Comparison of ENCODE assay signal across 8 cellular contexts in genomic region chr22:39502109-39502788, GRCh38. TPM values are rescaled to one million over a fixed set of nuclear protein-coding genes. Genes with fewer than 3 reads are reported as not detected.
DNase-seq lines count a peak whose midpoint lies in the region; ATAC-seq, FAIRE-seq and TF ChIP-seq lines count a peak whose summit lies in the region.

TSS of gene MIEF1 (plus strand) at chr22:39502290. CDS start at chr22:39511295, 9,005 bp downstream.

- peaks cover 8% of the 10 kb centered on the region for H3K36me3 Mint-ChIP-seq in T-helper 17 cell (ENCODE audit: low read depth)

- peak within 1 kb of the TSS; percentile 94 for H3K27ac Mint-ChIP-seq in T-helper 17 cell

- FAIRE-seq in GM12891 (lab: Jason Lieb, UNC), result peak; percentile 99

- H3K4me3 ChIP-seq in left ventricle myocardium inferior, result peak within 1 kb of the TSS; percentile 97
- H3K4me3 ChIP-seq in psoas muscle, result peak within 1 kb of the TSS; percentile 87
- peak within 1 kb of the TSS; percentile 91 for H3K4me3 ChIP-seq in urinary bladder (ENCODE audit: low read depth, low read length)

- H3K27ac ChIP-seq in left ventricle myocardium inferior (replicated peaks) (peak within 1 kb of the TSS; percentile 94), psoas muscle (peak within 1 kb of the TSS; percentile 91), urinary bladder (ENCODE audit: low read depth) (peak within 1 kb of the TSS; percentile 84)

- H3K36me3 ChIP-seq in left ventricle myocardium inferior (peaks cover 32% of the 10 kb centered on the region), psoas muscle (ENCODE audit: insufficient read depth in 1 of 2, low read depth in 1 of 2) (peaks cover 6 to 37% of the 10 kb centered on the region in 2 donors), urinary bladder (ENCODE audit: insufficient read depth) (no peaks in the 10 kb centered on the region)

- H3K27me3 Mint-ChIP-seq in T-helper 17 cell, result no peaks in the 10 kb centered on the region

- peak; percentile 99 for DNase-seq in GM12891 (ENCODE audit: insufficient read length, low spot score)
- peak; percentile 96 for DNase-seq in NCI-H146 (lab: John Stamatoyannopoulos, UW)
- DNase-seq in T-helper 17 cell, result peak; percentile 74 to 80 (median 78)
- peak; percentile 55 to 99 (median 94) for DNase-seq in amygdala (lab: John Stamatoyannopoulos, UW)
- DNase-seq in left ventricle myocardium inferior, result peak; percentile 99
- DNase-seq in psoas muscle, result peak; percentile 98 to 99

- intact Hi-C loops in left ventricle myocardium inferior (cut with micrococcal nuclease), result no loop called here
- intact Hi-C loops in psoas muscle (cut with DNase I), result loop anchor here in 1 of 2 donors (2.0 kb wide), 2 partner anchors 17 to 27 kb away; no protein-coding TSS in a partner anchor

- H3K4me1 ChIP-seq in left ventricle myocardium inferior, result peaks cover 92% of the 10 kb centered on the region
- H3K4me1 ChIP-seq in psoas muscle, result peaks cover 19% of the 10 kb centered on the region
- peaks cover 4% of the 10 kb centered on the region for H3K4me1 ChIP-seq in urinary bladder (ENCODE audit: insufficient read depth)

- peaks cover 36% of the 10 kb centered on the region for H3K4me1 Mint-ChIP-seq in T-helper 17 cell

- TF ChIP-seq CTCF in left ventricle myocardium inferior (IDR thresholded peaks at IDR 0.05; ENCODE audit: borderline replicate concordance), result no peak
- TF ChIP-seq CTCF in psoas muscle (IDR thresholded peaks at IDR 0.05), result no peak

- peak; percentile 84 for TF ChIP-seq POLR2A in GM12891 (IDR thresholded peaks at IDR 0.05; ENCODE audit: low read depth, low read length)

- H3K27me3 ChIP-seq in left ventricle myocardium inferior (ENCODE audit: low read depth) (no peaks in the 10 kb centered on the region), psoas muscle (ENCODE audit: insufficient read depth in 3 of 3, low read length in 2 of 3) (no peaks in the 10 kb centered on the region)

- ATAC-seq in HG02798 (IDR thresholded peaks at IDR 0.05; ENCODE audit: poor library complexity, unreplicated experiment) (peak; percentile 94), T-helper 17 cell (peak; percentile 96), psoas muscle (peak; percentile 98 to 99 (median 99))

- H3K9me3 ChIP-seq in T-helper 17 cell (ENCODE audit: control insufficient read depth, low read length, poor library complexity, severe bottlenecking) (no peaks in the 10 kb centered on the region), left ventricle myocardium inferior (replicated peaks) (no peaks in the 10 kb centered on the region), psoas muscle (no peaks in the 10 kb centered on the region)

- H3K4me3 Mint-ChIP-seq in T-helper 17 cell, result peak within 1 kb of the TSS; percentile 97

- 0 to 1% (median 1%) methylated on average over 40 to 58 of the region's 58 CpGs for WGBS in psoas muscle, 3 donors
- WGBS in urinary bladder, result under 1% methylated on average over 58 of the region's 58 CpGs

TF ChIP-seq in GM12891, 5 proteins besides CTCF, POLR2A, EP300 and RAD21:
- peak; percentile 85 for TF ChIP-seq POLR2AphosphoS5 (IDR thresholded peaks at IDR 0.05; ENCODE audit: low read depth, low read length)
- TF ChIP-seq PAX5 (IDR thresholded peaks at IDR 0.05; ENCODE audit: insufficient read depth, low read length, severe bottlenecking), result no peak
- peak; percentile 38; the same call in 1 of the 2 replicates for TF ChIP-seq POU2F2 (IDR thresholded peaks at IDR 0.05; ENCODE audit: low read depth, low read length)
- peak; percentile 65; the same call in 1 of the 2 replicates for TF ChIP-seq TAF1 (IDR thresholded peaks at IDR 0.05; ENCODE audit: low read depth, low read length)
- 0 out of 2 replicates have a peak, but pooled peaks have one; percentile 26 for TF ChIP-seq SPI1 (IDR thresholded peaks at IDR 0.05; ENCODE audit: low read depth, low read length)
TF ChIP-seq in GM12891: peak in this region for 4.

RNA-seq across cellular contexts. Expression of gene MIEF1, which starts in this region (rescaled TPM):
- polyA plus RNA-seq in GM12891 (2012; ENCODE audit: low read depth, missing spikeins), result 19.6 TPM
- total RNA-seq in T-helper 17 cell (10 to 100 TPM; 16.9 to 22.7 TPM), left ventricle myocardium inferior (15.5 TPM), psoas muscle (10 to 100 TPM in 2 of 4 donors, 1 to 10 TPM in 2; 8.6 to 18.7 (median 13.3) TPM), urinary bladder (12.2 TPM)
- polyA plus RNA-seq in psoas muscle (10 to 100 TPM in 2 of 3 donors, 1 to 10 TPM in 1; 7.4 to 20.9 (median 14.0) TPM), urinary bladder (18.4 TPM)

Comparison
In these comparisons a context has a peak if more than half of its experiments do, and no peak if none do; other contexts are left out.
1. Peak in every context shown above with its lines: DNase-seq, ATAC-seq, H3K4me3 ChIP-seq and H3K27ac ChIP-seq.